23 cellular contexts compared by ENCODE assay signal in the genomic region with DNA sequence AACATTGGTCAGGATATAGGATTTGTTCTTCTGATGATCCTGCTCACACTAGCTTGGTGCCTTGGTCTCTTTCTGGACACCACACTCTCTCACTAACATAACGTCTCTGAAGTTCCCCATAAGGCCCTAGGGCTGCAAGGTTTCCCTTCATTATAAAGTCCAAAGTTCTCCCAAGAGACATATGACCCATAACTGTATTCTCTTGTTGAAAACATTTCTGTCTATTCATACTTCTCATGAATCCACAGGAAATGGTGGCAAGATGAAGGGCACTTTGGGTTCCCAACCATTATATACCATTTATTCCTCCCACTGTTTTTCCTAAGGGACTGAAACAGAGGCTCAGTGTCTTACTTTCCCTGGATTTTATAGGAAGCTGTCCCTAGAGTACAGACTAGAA.
"Had no signal": no experiment of that assay in that cellular context is flagged by ENCODE, and none has a peak within 500 bp of the region (broad histone marks: within the 10 kb centered on the region; RNA-seq: fewer than 3 reads in every experiment).

No MANE protein-coding gene starts in this region.

- ATAC-seq: effector memory CD8-positive, alpha-beta T cell; esophagus mucosa; gastroesophageal sphincter; heart left ventricle; left lung; left ventricle myocardium superior; lower lobe of right lung; mucosa of descending colon; naive thymus-derived CD8-positive, alpha-beta T cell had no signal

- DNase-seq: colonic mucosa; cortex of kidney; effector CD8-positive, alpha-beta T cell; effector memory CD8-positive, alpha-beta T cell; endodermal cell; erythroblast; esophagus squamous epithelium; foreskin fibroblast; heart left ventricle; hypothalamus; immature natural killer cell; islet precursor cell; kidney; kidney glomerular epithelial cell; left lung; left ventricle myocardium superior; lower lobe of right lung; mesenchymal stem cell; mucosa of descending colon; naive B cell; naive thymus-derived CD8-positive, alpha-beta T cell had no signal
